In genomic region chr15:54815546-54815945, GRCh38 we compare ENCODE assay signal across 16 cellular contexts.
"Had no signal": no experiment of that assay in that cellular context is flagged by ENCODE, and none has a peak within 500 bp of the region (broad histone marks: within the 10 kb centered on the region; RNA-seq: fewer than 3 reads in every experiment).

No MANE protein-coding gene starts in this region.

- H3K4me1 ChIP-seq: esophagus squamous epithelium, parathyroid adenoma, right lobe of liver, stomach, testis, tibial artery had no signal

- H3K4me3 ChIP-seq: esophagus squamous epithelium, lung, right lobe of liver, stomach, testis, tibial artery had no signal

- H3K79me2 ChIP-seq: parathyroid adenoma had no signal

- H3K9ac ChIP-seq: parathyroid adenoma had no signal

- H3K36me3 ChIP-seq: esophagus squamous epithelium, right lobe of liver, stomach, tibial artery had no signal

- DNase-seq: cortex of kidney; effector memory CD8-positive, alpha-beta T cell; erythroblast; esophagus squamous epithelium; foreskin melanocyte; natural killer cell; right lobe of liver; small intestine; stimulated activated CD4-positive, alpha-beta T cell treated with anti-CD3 and anti-CD28 coated beads, Interleukin-1b, Interleukin-23, amount 100 ng/mL, for 48 hours; stimulated activated CD4-positive, alpha-beta T cell treated with anti-CD3 and anti-CD28 coated beads, Interleukin-4, amount 100 ng/mL, for 24 hours; stimulated activated naive CD4-positive, alpha-beta T cell treated with Interleukin-2 at 50 U/mL for 16 hours; stomach; testis; tibial artery had no signal

- H3K27me3 ChIP-seq: esophagus squamous epithelium, right lobe of liver, stomach, testis, tibial artery had no signal

- H3K9me3 ChIP-seq: right lobe of liver, testis had no signal

- H2AFZ ChIP-seq: parathyroid adenoma had no signal

- H3K27ac ChIP-seq: esophagus squamous epithelium, parathyroid adenoma, right lobe of liver, stomach, testis, tibial artery had no signal
